Comparison of ENCODE assay signal across 11 cellular contexts in genomic region chr10:59079386-59080226, GRCh38.
DNase-seq lines count a peak whose midpoint lies in the region; ATAC-seq and TF ChIP-seq lines count a peak whose summit lies in the region.
"Had no signal": no experiment of that assay in that cellular context is flagged by ENCODE, and none has a peak within 500 bp of the region (broad histone marks: within the 10 kb centered on the region; RNA-seq: fewer than 3 reads in every experiment).

No MANE protein-coding gene starts in this region.

- H3K36me3 ChIP-seq in heart left ventricle = no peaks in the 10 kb centered on the region
- no peaks in the 10 kb centered on the region for H3K36me3 ChIP-seq in WERI-Rb-1

- H3K4me3 ChIP-seq in heart left ventricle = no peak overlapping the region
- H3K4me3 ChIP-seq in WERI-Rb-1 (ENCODE audit: low read depth, low read length) = no peak overlapping the region

- intact Hi-C loops in heart left ventricle (cut with DNase I) = loop anchor here in 1 of 10 donors (10.0 kb wide), 1 partner anchor 265 kb away; no protein-coding TSS in a partner anchor

- WGBS in heart left ventricle, 4 donors = 29 to 51% (median 48%) methylated on average over 4 of the region's 4 CpGs

- H3K9me3 ChIP-seq in heart left ventricle = no peaks in the 10 kb centered on the region
- H3K9me3 ChIP-seq in WERI-Rb-1 (ENCODE audit: severe bottlenecking) = no peaks in the 10 kb centered on the region

- no peak for TF ChIP-seq POLR2A in heart left ventricle (IDR thresholded peaks at IDR 0.05)

- DNase-seq in HCEC 1CT (peak; percentile 87), amniotic stem cell (lab: John Stamatoyannopoulos, UW) (peak; percentile 37), heart left ventricle (no peak), stromal cell of bone marrow (ENCODE audit: low read depth) (peak; percentile 80), WERI-Rb-1 (no peak)
- no peak for DNase-seq in activated CD8-positive, alpha-beta memory T cell treated with anti-CD3 and anti-CD28 coated beads, Interleukin-2, amount 50 U/mL, for 48 hours
- no peak for DNase-seq in effector CD4-positive, alpha-beta T cell
- DNase-seq: activated naive CD8-positive, alpha-beta T cell treated with anti-CD3 and anti-CD28 coated beads, Interleukin-2, amount 50 U/mL, for 24 hours; NCI-H524 treated with DMSO at 0.1 percent for 48 hours had no signal

- H3K27me3 ChIP-seq in heart left ventricle = no peaks in the 10 kb centered on the region
- H3K27me3 ChIP-seq in WERI-Rb-1 (ENCODE audit: insufficient read depth, low read depth, severe bottlenecking) = no peaks in the 10 kb centered on the region

- H3K27ac ChIP-seq in heart left ventricle (peak overlapping the region in 10 of 12 donors; percentile 12 to 51 (median 30)), WERI-Rb-1 (no peak overlapping the region)

- ATAC-seq in heart left ventricle (peak in 3 of 4 donors; percentile 51 to 71 (median 62)), GM19351 (IDR thresholded peaks at IDR 0.05; ENCODE audit: unreplicated experiment) (no peak)
- ATAC-seq: activated naive CD8-positive, alpha-beta T cell treated with anti-CD3 and anti-CD28 coated beads, Interleukin-2, amount 50 U/mL, for 24 hours; WTC11 had no signal

- peak in 1 of 12 donors; percentile 8 for TF ChIP-seq CTCF in heart left ventricle (IDR thresholded peaks at IDR 0.05)
- no peak for TF ChIP-seq CTCF in WERI-Rb-1 (IDR thresholded peaks at IDR 0.05; ENCODE audit: low read depth, low read length)

- peaks cover 0 to 19% (median 0%) of the 10 kb centered on the region in 12 donors for H3K4me1 ChIP-seq in heart left ventricle

Comparison
In these comparisons a context has a peak if more than half of its experiments do, and no peak if none do; other contexts are left out.
1. DNase-seq: peak in HCEC 1CT (single experiment), amniotic stem cell (single experiment) and stromal cell of bone marrow (single experiment); none in heart left ventricle (0 of 5), WERI-Rb-1 (single experiment), activated CD8-positive, alpha-beta memory T cell treated with anti-CD3 and anti-CD28 coated beads, Interleukin-2, amount 50 U/mL, for 48 hours (single experiment) and effector CD4-positive, alpha-beta T cell (single experiment).